ENCODE assay signal across 27 cellular contexts in the genomic region with DNA sequence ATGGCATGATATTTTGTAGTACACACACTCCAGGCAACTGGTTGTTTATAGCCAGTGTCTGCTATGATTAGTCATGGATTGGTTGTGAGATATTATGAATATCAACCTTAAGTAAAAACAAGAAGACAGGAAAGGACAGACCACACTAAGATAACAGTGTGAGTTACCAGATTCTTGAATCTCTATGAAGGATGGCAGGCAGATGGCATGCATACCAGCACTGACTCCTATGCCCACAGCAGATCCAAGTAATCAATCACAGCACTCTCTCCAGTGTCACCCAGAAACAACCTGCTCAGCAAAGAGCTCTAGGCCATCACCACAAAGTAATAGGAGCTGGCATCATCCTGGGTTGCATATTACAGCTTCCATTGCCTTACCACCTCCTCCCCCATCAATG.
"Had no signal": no experiment of that assay in that cellular context is flagged by ENCODE, and none has a peak within 500 bp of the region (broad histone marks: within the 10 kb centered on the region; RNA-seq: fewer than 3 reads in every experiment).

No MANE protein-coding gene starts in this region.

- DNase-seq: activated CD4-positive, alpha-beta T cell treated with anti-CD3 and anti-CD28 coated beads for 48 hours; activated CD4-positive, alpha-beta T cell treated with anti-CD3 and anti-CD28 coated beads, Interleukin-2, amount 50 U/mL, for 48 hours; activated CD8-positive, alpha-beta memory T cell treated with anti-CD3 and anti-CD28 coated beads for 24 hours; activated effector memory CD4-positive, alpha-beta T cell treated with Interleukin-2 at 50 U/mL for 16 hours; activated naive CD4-positive, alpha-beta T cell treated with Interleukin-2 at 50 U/mL for 16 hours; adrenal gland; dorsolateral prefrontal cortex; effector memory CD4-positive, alpha-beta T cell; gastrocnemius medialis; glutamatergic neuron; left colon; midbrain; naive thymus-derived CD8-positive, alpha-beta T cell; nucleus accumbens; pancreas; stimulated activated CD4-positive, alpha-beta T cell treated with anti-CD3 and anti-CD28 coated beads, Interleukin-15, amount 100 ng/mL, for 24 hours; stimulated activated CD4-positive, alpha-beta T cell treated with anti-CD3 and anti-CD28 coated beads, Interleukin-2, amount 100 ng/mL, for 24 hours; stimulated activated naive B cell treated with anti-CD40 and anti-IgM and Interleukin-4, amounts not matched to agents 10 μg/mL and 1 μg/mL and 100 μg/mL, for 72 hours; stomach; thyroid gland; upper lobe of right lung had no signal

- H3K27me3 ChIP-seq: adrenal gland, ascending aorta, dorsolateral prefrontal cortex, gastrocnemius medialis, pancreas, right atrium auricular region, stomach, thyroid gland, upper lobe of right lung had no signal

- H3K4me1 ChIP-seq: adrenal gland had no signal

- H3K27ac ChIP-seq: adrenal gland, ascending aorta, cardiac muscle cell, coronary artery, dorsolateral prefrontal cortex, gastrocnemius medialis, pancreas, right atrium auricular region, stomach, thyroid gland, upper lobe of right lung, VCaP had no signal

- H3K9me3 ChIP-seq: adrenal gland, ascending aorta, gastrocnemius medialis, pancreas, right atrium auricular region, stomach, thyroid gland, upper lobe of right lung had no signal

- ATAC-seq: activated CD4-positive, CD25-positive, alpha-beta regulatory T cell treated with anti-CD3 and anti-CD28 coated beads, Interleukin-2, amount 50 U/mL, for 24 hours; gastrocnemius medialis; naive thymus-derived CD8-positive, alpha-beta T cell; pancreas; stimulated activated naive B cell treated with anti-CD40 and anti-IgM and Interleukin-4, amounts not matched to agents 10 μg/mL and 1 μg/mL and 100 μg/mL, for 72 hours; upper lobe of right lung had no signal

- H3K4me3 ChIP-seq: adrenal gland, ascending aorta, cardiac muscle cell, coronary artery, dorsolateral prefrontal cortex, gastrocnemius medialis, pancreas, right atrium auricular region, stomach, thyroid gland, upper lobe of right lung had no signal

- H3K36me3 ChIP-seq: adrenal gland, ascending aorta, cardiac muscle cell, gastrocnemius medialis, pancreas, right atrium auricular region, stomach, thyroid gland, upper lobe of right lung had no signal
